Comparison of ENCODE assay signal across 8 cellular contexts in the genomic region with DNA sequence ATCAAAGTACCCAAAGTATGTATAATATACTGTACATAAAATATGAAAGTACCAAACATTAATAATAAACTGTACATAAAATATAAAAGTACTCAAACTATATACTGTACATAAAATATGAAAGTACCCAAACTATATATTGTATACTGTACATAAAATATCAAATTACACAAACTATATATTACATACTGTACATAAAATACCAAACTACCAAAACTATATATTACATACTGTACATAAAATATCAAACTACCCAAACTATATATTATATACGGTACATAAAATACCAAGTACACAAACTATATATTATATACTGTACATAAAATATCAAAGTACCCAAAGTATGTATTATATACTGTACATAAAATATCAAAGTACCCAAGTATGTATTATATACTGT.
"Had no signal": no experiment of that assay in that cellular context is flagged by ENCODE, and none has a peak within 500 bp of the region (broad histone marks: within the 10 kb centered on the region; RNA-seq: fewer than 3 reads in every experiment).

No MANE protein-coding gene starts in this region.

- H3K4me3 ChIP-seq: GM12878 had no signal

- FAIRE-seq: G401.6, GM12878, GM12891, GM12892, GM18507, GM19239 had no signal

- DNase-seq: GDM1, GF-D8 had no signal

- ATAC-seq: GM12878 had no signal
